Comparison of ENCODE assay signal across 1 cellular context in the genomic region with DNA sequence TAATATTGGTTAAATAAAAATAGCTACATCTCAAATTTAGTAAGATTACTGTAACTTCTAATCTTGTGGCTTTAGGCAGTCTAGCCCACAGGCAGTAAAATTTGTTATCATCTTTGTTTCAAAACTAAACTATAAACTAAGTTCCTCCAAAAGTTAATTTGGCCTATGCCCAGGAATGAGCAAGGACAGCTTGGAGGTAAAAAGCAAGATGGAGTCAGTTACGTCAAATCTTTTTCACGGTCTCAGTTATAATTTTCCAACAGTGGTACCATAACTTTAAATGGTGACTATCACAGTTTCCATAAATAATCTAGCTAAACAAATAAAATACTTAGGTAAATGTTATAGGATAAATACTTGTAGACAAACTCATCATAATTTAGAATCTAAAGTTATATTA.
TF ChIP-seq lines count a peak whose summit lies in the region.

No MANE protein-coding gene starts in this region.

TF ChIP-seq in K562, 482 proteins besides CTCF, POLR2A, EP300 and RAD21 (continued from another document and continues in another):
- TF ChIP-seq ZKSCAN1 (IDR thresholded peaks at IDR 0.05; ENCODE audit: low read depth, low read length) (no peak), CCAR2 (IDR thresholded peaks at IDR 0.05; ENCODE audit: low read depth, low read length) (no peak), ZNF717 (CRISPR knock-in tag; IDR thresholded peaks at IDR 0.05) (0 out of 2 replicates have a peak, but pooled peaks have one; percentile 25), GATAD2A (IDR thresholded peaks at IDR 0.05) (0 out of 2 replicates have a peak, but pooled peaks have one; percentile 49), PURB (CRISPR knock-in tag; IDR thresholded peaks at IDR 0.05; ENCODE audit: low read depth) (no peak), CEBPG (CRISPR knock-in tag; IDR thresholded peaks at IDR 0.05) (no peak), CEBPG (tag; conservative IDR thresholded peaks at IDR 0.05 in 1 of 2, IDR thresholded peaks at IDR 0.05 in 1 of 2) (no peak), ZNF140 (CRISPR knock-in tag; IDR thresholded peaks at IDR 0.05) (peak; percentile 95), ZFP1 (CRISPR knock-in tag; IDR thresholded peaks at IDR 0.05) (peak; percentile 61; the same call in 1 of the 2 replicates), LCOR (CRISPR knock-in tag; IDR thresholded peaks at IDR 0.05) (no peak), BHLHE40 (IDR thresholded peaks at IDR 0.05; ENCODE audit: low read length) (no peak), EGR1 (conservative IDR thresholded peaks at IDR 0.05) (no peak), ZC3H8 (IDR thresholded peaks at IDR 0.05) (no peak), ESRRB (CRISPR knock-in tag; IDR thresholded peaks at IDR 0.05; ENCODE audit: borderline replicate concordance) (no peak), BRCA1 (IDR thresholded peaks at IDR 0.05) (no peak), BRCA1 (CRISPR knock-in tag; IDR thresholded peaks at IDR 0.05) (no peak), ZNF217 (CRISPR knock-in tag; IDR thresholded peaks at IDR 0.05) (no peak), IFI16 (CRISPR knock-in tag; IDR thresholded peaks at IDR 0.05) (peak; percentile 85; the same call in 1 of the 2 replicates), ZNF696 (CRISPR knock-in tag; conservative IDR thresholded peaks at IDR 0.05) (peak; percentile 79; the same call in 1 of the 2 replicates), SMAD4 (CRISPR knock-in tag; conservative IDR thresholded peaks at IDR 0.05) (peak; percentile 95), RBM39 (optimal IDR thresholded peaks at IDR 0.05; ENCODE audit: low read depth, low read length) (no peak), MAFF (IDR thresholded peaks at IDR 0.05; ENCODE audit: low read length) (no peak), ZBTB7A (IDR thresholded peaks at IDR 0.05; ENCODE audit: borderline replicate concordance, control insufficient read depth, low read depth, low read length) (no peak), ZNF212 (CRISPR knock-in tag; IDR thresholded peaks at IDR 0.05) (no peak), CBX1 (IDR thresholded peaks at IDR 0.05; ENCODE audit: low read depth) (no peak), ZSCAN32 (CRISPR knock-in tag; IDR thresholded peaks at IDR 0.05) (0 out of 2 replicates have a peak, but pooled peaks have one; percentile 16), ZNF347 (CRISPR knock-in tag; IDR thresholded peaks at IDR 0.05; ENCODE audit: low read depth) (no peak), EWSR1 (IDR thresholded peaks at IDR 0.05; ENCODE audit: borderline replicate concordance, low read depth, partially characterized antibody) (no peak), SAFB (IDR thresholded peaks at IDR 0.05; ENCODE audit: borderline replicate concordance, low read depth, low read length) (no peak), POLR2B (IDR thresholded peaks at IDR 0.05; ENCODE audit: low read depth, partially characterized antibody) (no peak), KLF6 (CRISPR knock-in tag; IDR thresholded peaks at IDR 0.05; ENCODE audit: borderline replicate concordance) (peak; percentile 95), CBFA2T2 (conservative IDR thresholded peaks at IDR 0.05) (no peak), MEF2D (tag; conservative IDR thresholded peaks at IDR 0.05; ENCODE audit: low read depth) (peak; percentile 88), ZNF707 (CRISPR knock-in tag; conservative IDR thresholded peaks at IDR 0.05) (peak; percentile 76), NR3C1 (CRISPR knock-in tag; IDR thresholded peaks at IDR 0.05) (no peak), TEAD1 (CRISPR knock-in tag; IDR thresholded peaks at IDR 0.05) (peak in 1 of 2 experiments; percentile 94; a peak in 2 of 4 replicates), JUNB (CRISPR knock-in tag; conservative IDR thresholded peaks at IDR 0.05) (no peak), PTTG1 (tag; IDR thresholded peaks at IDR 0.05; ENCODE audit: low read depth) (peak; percentile 97), RBM17 (IDR thresholded peaks at IDR 0.05; ENCODE audit: borderline replicate concordance, low read depth, low read length) (no peak), ZNF584 (CRISPR knock-in tag; IDR thresholded peaks at IDR 0.05; ENCODE audit: low read depth) (peak; percentile 64; the same call in 1 of the 2 replicates), HNRNPL (IDR thresholded peaks at IDR 0.05; ENCODE audit: low read depth, low read length) (no peak), DPF2 (IDR thresholded peaks at IDR 0.05) (no peak), ZNF644 (tag; IDR thresholded peaks at IDR 0.05; ENCODE audit: low read depth) (peak; percentile 94), SMARCA5 (IDR thresholded peaks at IDR 0.05) (no peak), ASH1L (IDR thresholded peaks at IDR 0.05; ENCODE audit: borderline replicate concordance, low read depth, partially characterized antibody) (no peak), STAG1 (CRISPR knock-in tag; IDR thresholded peaks at IDR 0.05; ENCODE audit: borderline replicate concordance) (no peak)
- TF ChIP-seq, protein P1, sequence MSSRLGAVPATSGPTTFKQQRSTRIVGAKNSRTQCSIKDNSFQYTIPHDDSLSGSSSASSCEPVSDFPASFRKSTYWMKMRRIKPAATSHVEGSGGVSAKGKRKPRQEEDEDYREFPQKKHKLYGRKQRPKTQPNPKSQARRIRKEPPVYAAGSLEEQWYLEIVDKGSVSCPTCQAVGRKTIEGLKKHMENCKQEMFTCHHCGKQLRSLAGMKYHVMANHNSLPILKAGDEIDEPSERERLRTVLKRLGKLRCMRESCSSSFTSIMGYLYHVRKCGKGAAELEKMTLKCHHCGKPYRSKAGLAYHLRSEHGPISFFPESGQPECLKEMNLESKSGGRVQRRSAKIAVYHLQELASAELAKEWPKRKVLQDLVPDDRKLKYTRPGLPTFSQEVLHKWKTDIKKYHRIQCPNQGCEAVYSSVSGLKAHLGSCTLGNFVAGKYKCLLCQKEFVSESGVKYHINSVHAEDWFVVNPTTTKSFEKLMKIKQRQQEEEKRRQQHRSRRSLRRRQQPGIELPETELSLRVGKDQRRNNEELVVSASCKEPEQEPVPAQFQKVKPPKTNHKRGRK (tag; IDR thresholded peaks at IDR 0.05) = no peak
- TF ChIP-seq, protein P2, sequence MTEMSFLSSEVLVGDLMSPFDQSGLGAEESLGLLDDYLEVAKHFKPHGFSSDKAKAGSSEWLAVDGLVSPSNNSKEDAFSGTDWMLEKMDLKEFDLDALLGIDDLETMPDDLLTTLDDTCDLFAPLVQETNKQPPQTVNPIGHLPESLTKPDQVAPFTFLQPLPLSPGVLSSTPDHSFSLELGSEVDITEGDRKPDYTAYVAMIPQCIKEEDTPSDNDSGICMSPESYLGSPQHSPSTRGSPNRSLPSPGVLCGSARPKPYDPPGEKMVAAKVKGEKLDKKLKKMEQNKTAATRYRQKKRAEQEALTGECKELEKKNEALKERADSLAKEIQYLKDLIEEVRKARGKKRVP (CRISPR knock-in tag; IDR thresholded peaks at IDR 0.05) = peak; percentile 86
- TF ChIP-seq, protein P3, sequence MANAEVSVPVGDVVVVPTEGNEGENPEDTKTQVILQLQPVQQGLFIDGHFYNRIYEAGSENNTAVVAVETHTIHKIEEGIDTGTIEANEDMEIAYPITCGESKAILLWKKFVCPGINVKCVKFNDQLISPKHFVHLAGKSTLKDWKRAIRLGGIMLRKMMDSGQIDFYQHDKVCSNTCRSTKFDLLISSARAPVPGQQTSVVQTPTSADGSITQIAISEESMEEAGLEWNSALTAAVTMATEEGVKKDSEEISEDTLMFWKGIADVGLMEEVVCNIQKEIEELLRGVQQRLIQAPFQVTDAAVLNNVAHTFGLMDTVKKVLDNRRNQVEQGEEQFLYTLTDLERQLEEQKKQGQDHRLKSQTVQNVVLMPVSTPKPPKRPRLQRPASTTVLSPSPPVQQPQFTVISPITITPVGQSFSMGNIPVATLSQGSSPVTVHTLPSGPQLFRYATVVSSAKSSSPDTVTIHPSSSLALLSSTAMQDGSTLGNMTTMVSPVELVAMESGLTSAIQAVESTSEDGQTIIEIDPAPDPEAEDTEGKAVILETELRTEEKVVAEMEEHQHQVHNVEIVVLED (CRISPR knock-in tag; IDR thresholded peaks at IDR 0.05) = peak; percentile 53
- TF ChIP-seq, protein P4, sequence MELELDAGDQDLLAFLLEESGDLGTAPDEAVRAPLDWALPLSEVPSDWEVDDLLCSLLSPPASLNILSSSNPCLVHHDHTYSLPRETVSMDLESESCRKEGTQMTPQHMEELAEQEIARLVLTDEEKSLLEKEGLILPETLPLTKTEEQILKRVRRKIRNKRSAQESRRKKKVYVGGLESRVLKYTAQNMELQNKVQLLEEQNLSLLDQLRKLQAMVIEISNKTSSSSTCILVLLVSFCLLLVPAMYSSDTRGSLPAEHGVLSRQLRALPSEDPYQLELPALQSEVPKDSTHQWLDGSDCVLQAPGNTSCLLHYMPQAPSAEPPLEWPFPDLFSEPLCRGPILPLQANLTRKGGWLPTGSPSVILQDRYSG (tag; conservative IDR thresholded peaks at IDR 0.05; ENCODE audit: low read depth) = peak; percentile 95
- TF ChIP-seq, protein P5, sequence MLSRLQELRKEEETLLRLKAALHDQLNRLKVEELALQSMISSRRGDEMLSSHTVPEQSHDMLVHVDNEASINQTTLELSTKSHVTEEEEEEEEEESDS (CRISPR knock-in tag; IDR thresholded peaks at IDR 0.05) = no peak; the same call in 1 of the 2 replicates
- TF ChIP-seq, protein P6, sequence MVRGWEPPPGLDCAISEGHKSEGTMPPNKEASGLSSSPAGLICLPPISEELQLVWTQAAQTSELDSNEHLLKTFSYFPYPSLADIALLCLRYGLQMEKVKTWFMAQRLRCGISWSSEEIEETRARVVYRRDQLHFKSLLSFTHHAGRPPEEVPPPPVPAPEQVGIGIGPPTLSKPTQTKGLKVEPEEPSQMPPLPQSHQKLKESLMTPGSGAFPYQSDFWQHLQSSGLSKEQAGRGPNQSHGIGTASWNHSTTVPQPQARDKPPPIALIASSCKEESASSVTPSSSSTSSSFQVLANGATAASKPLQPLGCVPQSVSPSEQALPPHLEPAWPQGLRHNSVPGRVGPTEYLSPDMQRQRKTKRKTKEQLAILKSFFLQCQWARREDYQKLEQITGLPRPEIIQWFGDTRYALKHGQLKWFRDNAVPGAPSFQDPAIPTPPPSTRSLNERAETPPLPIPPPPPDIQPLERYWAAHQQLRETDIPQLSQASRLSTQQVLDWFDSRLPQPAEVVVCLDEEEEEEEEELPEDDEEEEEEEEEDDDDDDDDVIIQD (CRISPR knock-in tag; IDR thresholded peaks at IDR 0.05) = no peak
- TF ChIP-seq, protein P7, sequence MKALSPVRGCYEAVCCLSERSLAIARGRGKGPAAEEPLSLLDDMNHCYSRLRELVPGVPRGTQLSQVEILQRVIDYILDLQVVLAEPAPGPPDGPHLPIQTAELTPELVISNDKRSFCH (CRISPR knock-in tag; IDR thresholded peaks at IDR 0.05) = peak; percentile 72; the same call in 1 of the 2 replicates
- TF ChIP-seq, protein P7 (tag; IDR thresholded peaks at IDR 0.05) = peak; percentile 73
- TF ChIP-seq, protein P8, sequence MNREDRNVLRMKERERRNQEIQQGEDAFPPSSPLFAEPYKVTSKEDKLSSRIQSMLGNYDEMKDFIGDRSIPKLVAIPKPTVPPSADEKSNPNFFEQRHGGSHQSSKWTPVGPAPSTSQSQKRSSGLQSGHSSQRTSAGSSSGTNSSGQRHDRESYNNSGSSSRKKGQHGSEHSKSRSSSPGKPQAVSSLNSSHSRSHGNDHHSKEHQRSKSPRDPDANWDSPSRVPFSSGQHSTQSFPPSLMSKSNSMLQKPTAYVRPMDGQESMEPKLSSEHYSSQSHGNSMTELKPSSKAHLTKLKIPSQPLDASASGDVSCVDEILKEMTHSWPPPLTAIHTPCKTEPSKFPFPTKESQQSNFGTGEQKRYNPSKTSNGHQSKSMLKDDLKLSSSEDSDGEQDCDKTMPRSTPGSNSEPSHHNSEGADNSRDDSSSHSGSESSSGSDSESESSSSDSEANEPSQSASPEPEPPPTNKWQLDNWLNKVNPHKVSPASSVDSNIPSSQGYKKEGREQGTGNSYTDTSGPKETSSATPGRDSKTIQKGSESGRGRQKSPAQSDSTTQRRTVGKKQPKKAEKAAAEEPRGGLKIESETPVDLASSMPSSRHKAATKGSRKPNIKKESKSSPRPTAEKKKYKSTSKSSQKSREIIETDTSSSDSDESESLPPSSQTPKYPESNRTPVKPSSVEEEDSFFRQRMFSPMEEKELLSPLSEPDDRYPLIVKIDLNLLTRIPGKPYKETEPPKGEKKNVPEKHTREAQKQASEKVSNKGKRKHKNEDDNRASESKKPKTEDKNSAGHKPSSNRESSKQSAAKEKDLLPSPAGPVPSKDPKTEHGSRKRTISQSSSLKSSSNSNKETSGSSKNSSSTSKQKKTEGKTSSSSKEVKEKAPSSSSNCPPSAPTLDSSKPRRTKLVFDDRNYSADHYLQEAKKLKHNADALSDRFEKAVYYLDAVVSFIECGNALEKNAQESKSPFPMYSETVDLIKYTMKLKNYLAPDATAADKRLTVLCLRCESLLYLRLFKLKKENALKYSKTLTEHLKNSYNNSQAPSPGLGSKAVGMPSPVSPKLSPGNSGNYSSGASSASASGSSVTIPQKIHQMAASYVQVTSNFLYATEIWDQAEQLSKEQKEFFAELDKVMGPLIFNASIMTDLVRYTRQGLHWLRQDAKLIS (CRISPR knock-in tag; IDR thresholded peaks at IDR 0.05) = no peak
- TF ChIP-seq, protein P9, sequence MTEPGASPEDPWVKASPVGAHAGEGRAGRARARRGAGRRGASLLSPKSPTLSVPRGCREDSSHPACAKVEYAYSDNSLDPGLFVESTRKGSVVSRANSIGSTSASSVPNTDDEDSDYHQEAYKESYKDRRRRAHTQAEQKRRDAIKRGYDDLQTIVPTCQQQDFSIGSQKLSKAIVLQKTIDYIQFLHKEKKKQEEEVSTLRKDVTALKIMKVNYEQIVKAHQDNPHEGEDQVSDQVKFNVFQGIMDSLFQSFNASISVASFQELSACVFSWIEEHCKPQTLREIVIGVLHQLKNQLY (CRISPR knock-in tag; conservative IDR thresholded peaks at IDR 0.05) = no peak
- TF ChIP-seq, protein P10, sequence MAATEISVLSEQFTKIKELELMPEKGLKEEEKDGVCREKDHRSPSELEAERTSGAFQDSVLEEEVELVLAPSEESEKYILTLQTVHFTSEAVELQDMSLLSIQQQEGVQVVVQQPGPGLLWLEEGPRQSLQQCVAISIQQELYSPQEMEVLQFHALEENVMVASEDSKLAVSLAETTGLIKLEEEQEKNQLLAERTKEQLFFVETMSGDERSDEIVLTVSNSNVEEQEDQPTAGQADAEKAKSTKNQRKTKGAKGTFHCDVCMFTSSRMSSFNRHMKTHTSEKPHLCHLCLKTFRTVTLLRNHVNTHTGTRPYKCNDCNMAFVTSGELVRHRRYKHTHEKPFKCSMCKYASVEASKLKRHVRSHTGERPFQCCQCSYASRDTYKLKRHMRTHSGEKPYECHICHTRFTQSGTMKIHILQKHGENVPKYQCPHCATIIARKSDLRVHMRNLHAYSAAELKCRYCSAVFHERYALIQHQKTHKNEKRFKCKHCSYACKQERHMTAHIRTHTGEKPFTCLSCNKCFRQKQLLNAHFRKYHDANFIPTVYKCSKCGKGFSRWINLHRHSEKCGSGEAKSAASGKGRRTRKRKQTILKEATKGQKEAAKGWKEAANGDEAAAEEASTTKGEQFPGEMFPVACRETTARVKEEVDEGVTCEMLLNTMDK (IDR thresholded peaks at IDR 0.05; ENCODE audit: borderline replicate concordance, insufficient read depth, low read depth, low read length, poor library complexity, severe bottlenecking) = no peak
- TF ChIP-seq, protein P11, sequence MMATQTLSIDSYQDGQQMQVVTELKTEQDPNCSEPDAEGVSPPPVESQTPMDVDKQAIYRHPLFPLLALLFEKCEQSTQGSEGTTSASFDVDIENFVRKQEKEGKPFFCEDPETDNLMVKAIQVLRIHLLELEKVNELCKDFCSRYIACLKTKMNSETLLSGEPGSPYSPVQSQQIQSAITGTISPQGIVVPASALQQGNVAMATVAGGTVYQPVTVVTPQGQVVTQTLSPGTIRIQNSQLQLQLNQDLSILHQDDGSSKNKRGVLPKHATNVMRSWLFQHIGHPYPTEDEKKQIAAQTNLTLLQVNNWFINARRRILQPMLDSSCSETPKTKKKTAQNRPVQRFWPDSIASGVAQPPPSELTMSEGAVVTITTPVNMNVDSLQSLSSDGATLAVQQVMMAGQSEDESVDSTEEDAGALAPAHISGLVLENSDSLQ (IDR thresholded peaks at IDR 0.05) = no peak
